In genomic region chr4:88573995-88574394, GRCh38 we compare ENCODE assay signal across 13 cellular contexts. TPM values are rescaled to one million over a fixed set of nuclear protein-coding genes. Genes with fewer than 3 reads are reported as not detected.
DNase-seq lines count a peak whose midpoint lies in the region; ATAC-seq and TF ChIP-seq lines count a peak whose summit lies in the region.
"Had no signal": no experiment of that assay in that cellular context is flagged by ENCODE, and none has a peak within 500 bp of the region (broad histone marks: within the 10 kb centered on the region; RNA-seq: fewer than 3 reads in every experiment).

No MANE protein-coding gene starts in this region.

- CTCF ChIA-PET in HEK293T (lab: Yijun Ruan, JAX), result no interaction called here

- intact Hi-C loops in heart right ventricle (cut with DNase I), result no loop called here

- peak overlapping the region in 2 of 10 donors; percentile 27 to 34 for H3K27ac ChIP-seq in heart right ventricle
- H3K27ac ChIP-seq in smooth muscle cell (ENCODE audit: low read depth), result no peak overlapping the region

- H3K4me3 ChIP-seq in heart right ventricle (no peak overlapping the region), smooth muscle cell (no peak overlapping the region)
- H3K4me3 ChIP-seq: MG63 had no signal

- H3K9ac ChIP-seq in smooth muscle cell (ENCODE audit: low read depth), result no peak overlapping the region

- no peaks in the 10 kb centered on the region for H3K36me3 ChIP-seq in heart right ventricle
- H3K36me3 ChIP-seq in smooth muscle cell (ENCODE audit: low read depth), result no peaks in the 10 kb centered on the region
- H3K36me3 ChIP-seq: MG63 had no signal

- H3K27me3 ChIP-seq in heart right ventricle (no peaks in the 10 kb centered on the region), smooth muscle cell (ENCODE audit: low read depth) (no peaks in the 10 kb centered on the region)
- H3K27me3 ChIP-seq: MG63 had no signal

- no peaks in the 10 kb centered on the region for H3F3A ChIP-seq in smooth muscle cell (ENCODE audit: low read depth)

- 64 to 68% methylated on average over 2 of the region's 2 CpGs for WGBS in heart right ventricle, 2 donors
- WGBS in smooth muscle cell (ENCODE audit: low lambda C conversion rate), result 74% methylated on average over 2 of the region's 2 CpGs

- TF ChIP-seq CTCF in heart right ventricle (IDR thresholded peaks at IDR 0.05), result peak in 5 of 9 donors; percentile 17 to 49 (median 34)
- TF ChIP-seq CTCF in smooth muscle cell (IDR thresholded peaks at IDR 0.05; ENCODE audit: borderline replicate concordance, insufficient read depth, poor library complexity, severe bottlenecking), result peak; percentile 36

- no peaks in the 10 kb centered on the region for H4K20me1 ChIP-seq in smooth muscle cell (ENCODE audit: low read depth)

- H2AFZ ChIP-seq in smooth muscle cell (ENCODE audit: low read depth), result no peak overlapping the region

- H3K4me1 ChIP-seq in heart right ventricle, result peaks cover 0 to 23% (median 10%) of the 10 kb centered on the region in 9 donors
- no peaks in the 10 kb centered on the region for H3K4me1 ChIP-seq in smooth muscle cell (ENCODE audit: low read depth)

- H3K79me2 ChIP-seq in smooth muscle cell (ENCODE audit: low read depth), result no peaks in the 10 kb centered on the region

- DNase-seq in HEK293T (ENCODE audit: extremely low spot score), result peak; percentile 20
- no peak for DNase-seq in heart right ventricle
- DNase-seq in smooth muscle cell (lab: John Stamatoyannopoulos, UW; ENCODE audit: unreplicated experiment), result no peak
- no peak for DNase-seq in stimulated activated CD4-positive, alpha-beta T cell treated with anti-CD3 and anti-CD28 coated beads, Interleukin-2, amount 100 ng/mL, for 24 hours
- no peak for DNase-seq in NCI-H1048 (lab: John Stamatoyannopoulos, UW)
- DNase-seq: activated T-cell treated with anti-CD3 and anti-CD28 coated beads, Interleukin-2, amount 50 U/mL, for 1 hour; central memory CD4-positive, alpha-beta T cell; glutamatergic neuron; MG63; midbrain had no signal

- peak; percentile 99 for ATAC-seq in SK-N-SH treated with all-trans-retinoic acid at 6 μM for 48 hours
- ATAC-seq in heart right ventricle, result peak in 6 of 8 donors; percentile 51 to 76 (median 68)
- no peak for ATAC-seq in HG02884 (IDR thresholded peaks at IDR 0.05; ENCODE audit: unreplicated experiment)
- ATAC-seq: stimulated activated memory B cell treated with anti-CD40 and anti-IgM and Interleukin-4, amounts not matched to agents 10 μg/mL and 1 μg/mL and 100 μg/mL, for 72 hours had no signal

- POLR2A ChIA-PET in HEK293T (lab: Yijun Ruan, JAX), result no interaction called here

- no peaks in the 10 kb centered on the region for H3K9me3 ChIP-seq in heart right ventricle
- H3K9me3 ChIP-seq in smooth muscle cell (replicated peaks; ENCODE audit: low read depth), result no peaks in the 10 kb centered on the region
- H3K9me3 ChIP-seq: MG63 had no signal

- no peak overlapping the region for H3K4me2 ChIP-seq in smooth muscle cell

TF ChIP-seq in HEK293T, 16 proteins besides CTCF, POLR2A, EP300 and RAD21:
- TF ChIP-seq TARDBP (IDR thresholded peaks at IDR 0.05), result no peak
- TF ChIP-seq ZNF384 (IDR thresholded peaks at IDR 0.05), result no peak
- TF ChIP-seq SP1 (IDR thresholded peaks at IDR 0.05), result no peak

TF ChIP-seq in SK-N-SH treated with all-trans-retinoic acid at 6 μM for 48 hours, 23 proteins besides CTCF, POLR2A, EP300 and RAD21:
- TF ChIP-seq OSR1 (CRISPR knock-in tag; IDR thresholded peaks at IDR 0.05) (no peak), TSHZ2 (CRISPR knock-in tag; IDR thresholded peaks at IDR 0.05) (no peak), CSRNP3 (CRISPR knock-in tag; IDR thresholded peaks at IDR 0.05) (no peak), ZNF565 (CRISPR knock-in tag; conservative IDR thresholded peaks at IDR 0.05; ENCODE audit: low read depth) (no peak), ARNTL (CRISPR knock-in tag; IDR thresholded peaks at IDR 0.05; ENCODE audit: borderline replicate concordance, low read depth) (no peak), TOX (CRISPR knock-in tag; IDR thresholded peaks at IDR 0.05; ENCODE audit: borderline replicate concordance) (no peak), GLIS3 (CRISPR knock-in tag; IDR thresholded peaks at IDR 0.05) (no peak), ZFP3 (CRISPR knock-in tag; IDR thresholded peaks at IDR 0.05) (no peak), BACH2 (CRISPR knock-in tag; IDR thresholded peaks at IDR 0.05; ENCODE audit: borderline replicate concordance) (no peak), RARB (CRISPR knock-in tag; IDR thresholded peaks at IDR 0.05) (no peak), ESRRG (CRISPR knock-in tag; IDR thresholded peaks at IDR 0.05) (no peak), ZNF70 (CRISPR knock-in tag; IDR thresholded peaks at IDR 0.05) (no peak), CSDC2 (CRISPR knock-in tag; IDR thresholded peaks at IDR 0.05) (no peak), PPARA (CRISPR knock-in tag; IDR thresholded peaks at IDR 0.05; ENCODE audit: borderline replicate concordance) (no peak), ZFP30 (CRISPR knock-in tag; IDR thresholded peaks at IDR 0.05) (no peak), ISL1 (CRISPR knock-in tag; IDR thresholded peaks at IDR 0.05) (no peak), ZC3H10 (CRISPR knock-in tag; IDR thresholded peaks at IDR 0.05) (no peak), POU6F1 (CRISPR knock-in tag; IDR thresholded peaks at IDR 0.05; ENCODE audit: borderline replicate concordance, low read depth) (no peak)

RNA-seq across cellular contexts. Expression of gene HERC3, which starts 18.3 kb away (rescaled TPM):
- total RNA-seq in heart right ventricle, result 10 to 100 TPM; 40.6 to 62.6 (median 47.2) TPM
- polyA plus RNA-seq in heart right ventricle, result 10 to 100 TPM in 1 of 2 donors, 1 to 10 TPM in 1; 8.5 to 13.2 TPM
- 20.2 and 22.8 TPM in 2 replicates for total RNA-seq in smooth muscle cell
- polyA plus RNA-seq in smooth muscle cell, result 14.5 and 15.4 TPM in 2 replicates

RNA-seq across cellular contexts. Expression of gene PYURF, which starts 50.4 kb away (rescaled TPM):
- total RNA-seq in heart right ventricle, result 10 to 100 TPM; 44.6 to 61.6 (median 47.5) TPM
- polyA plus RNA-seq in heart right ventricle, result 10 to 100 TPM; 56.9 to 99.3 TPM
- 92.1 and 105 TPM in 2 replicates for total RNA-seq in smooth muscle cell
- 86.6 and 87.7 TPM in 2 replicates for polyA plus RNA-seq in smooth muscle cell
